Comparison of ENCODE assay signal across 16 cellular contexts in genomic region chr9:109311281-109311680, GRCh38. TPM values are rescaled to one million over a fixed set of nuclear protein-coding genes. Genes with fewer than 3 reads are reported as not detected.
DNase-seq lines count a peak whose midpoint lies in the region; ATAC-seq and TF ChIP-seq lines count a peak whose summit lies in the region.
"Had no signal": no experiment of that assay in that cellular context is flagged by ENCODE, and none has a peak within 500 bp of the region (broad histone marks: within the 10 kb centered on the region; RNA-seq: fewer than 3 reads in every experiment).

No MANE protein-coding gene starts in this region.

- no peak overlapping the region for H3K4me3 ChIP-seq in tibial nerve

- 45 to 46% methylated on average over 5 of the region's 5 CpGs for WGBS in tibial nerve, 2 donors

- no peak for TF ChIP-seq POLR2A in tibial nerve (IDR thresholded peaks at IDR 0.05)

- no peaks in the 10 kb centered on the region for H3K36me3 ChIP-seq in tibial nerve

- peak overlapping the region in 3 of 4 donors; percentile 6 to 92 (median 89) for H3K27ac ChIP-seq in tibial nerve

- ATAC-seq in GM21528 (IDR thresholded peaks at IDR 0.05; ENCODE audit: low FRiP score, unreplicated experiment) (no peak), HG02623 (IDR thresholded peaks at IDR 0.05; ENCODE audit: unreplicated experiment) (no peak)

- H3K27me3 ChIP-seq in tibial nerve: no peaks in the 10 kb centered on the region

- DNase-seq in NCI-H345 (lab: John Stamatoyannopoulos, UW): peak; percentile 14
- DNase-seq in NCI-H345 treated with DMSO at 0.1 percent for 48 hours (lab: John Stamatoyannopoulos, UW; ENCODE audit: unreplicated experiment): no peak
- DNase-seq in NCI-H69 (lab: John Stamatoyannopoulos, UW): peak; percentile 95
- peak; percentile 62 for DNase-seq in cerebellum (ENCODE audit: low spot score)
- DNase-seq in tibial nerve (ENCODE audit: low spot score in 2 of 2): no peak
- DNase-seq in NCI-H1417 treated with DMSO at 0.1 percent for 48 hours (lab: John Stamatoyannopoulos, UW): no peak
- DNase-seq: activated CD8-positive, alpha-beta memory T cell treated with anti-CD3 and anti-CD28 coated beads for 24 hours; dermis blood vessel endothelial cell; foreskin fibroblast; GOT3; left cardiac atrium; midbrain; SIG-M5 had no signal

- H3K4me1 ChIP-seq in tibial nerve: peaks cover 0 to 69% (median 34%) of the 10 kb centered on the region in 4 donors

- TF ChIP-seq EP300 in tibial nerve (IDR thresholded peaks at IDR 0.05): no peak

- no peak for TF ChIP-seq CTCF in tibial nerve (IDR thresholded peaks at IDR 0.05)

- H3K9me3 ChIP-seq in tibial nerve: no peaks in the 10 kb centered on the region

RNA-seq across cellular contexts. Expression of gene EPB41L4B, which starts 9.6 kb away (rescaled TPM):
- 14.1 TPM for total RNA-seq in cerebellum
- total RNA-seq in tibial nerve: 10 to 100 TPM; 14.7 to 28.0 (median 19.1) TPM
- total RNA-seq: A673 had no signal

Comparison
In these comparisons a context has a peak if more than half of its experiments do, and no peak if none do; other contexts are left out.
1. DNase-seq: peak in NCI-H345 (single experiment), NCI-H69 (single experiment) and cerebellum (single experiment); none in NCI-H345 treated with DMSO at 0.1 percent for 48 hours (single experiment), tibial nerve (0 of 2) and NCI-H1417 treated with DMSO at 0.1 percent for 48 hours (single experiment).